In the genomic region with DNA sequence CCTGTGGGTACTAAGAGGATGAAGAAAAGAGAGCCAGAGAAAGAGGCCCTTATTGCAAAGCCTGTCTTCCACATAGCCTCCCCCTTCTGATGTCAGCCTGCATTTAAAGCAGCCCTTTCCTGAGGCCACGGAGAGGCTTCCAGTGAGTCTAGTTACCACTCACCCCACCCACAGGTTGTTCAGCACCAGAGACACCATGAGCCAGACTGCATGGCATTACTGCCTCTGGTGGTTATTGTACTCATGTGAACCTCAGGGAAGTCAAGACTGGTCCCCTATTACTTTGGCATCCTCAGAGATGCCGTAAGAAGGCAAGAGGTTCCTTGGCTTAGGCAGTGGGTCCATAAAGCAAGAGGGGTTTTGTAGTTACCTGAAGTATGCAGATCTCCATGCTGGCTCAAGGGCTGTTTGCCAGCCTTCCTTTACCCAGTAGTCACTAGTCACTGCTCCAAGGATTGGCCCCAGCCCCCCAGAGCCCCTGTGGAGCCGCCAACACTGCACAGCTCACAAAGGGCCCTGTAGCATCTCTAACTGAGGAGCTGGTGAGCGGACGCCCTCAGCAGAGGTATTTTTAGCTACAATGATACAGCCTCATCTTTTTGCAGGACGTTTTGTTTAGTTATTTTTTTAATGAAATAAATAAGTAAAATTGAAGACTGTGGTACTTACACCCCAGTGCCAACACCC, we compare ENCODE assay signal across 1 cellular context.
TF ChIP-seq lines count a peak whose summit lies in the region.

No MANE protein-coding gene starts in this region.

TF ChIP-seq in GM23338, 12 proteins besides CTCF, POLR2A, EP300 and RAD21:
- TF ChIP-seq, protein P1, sequence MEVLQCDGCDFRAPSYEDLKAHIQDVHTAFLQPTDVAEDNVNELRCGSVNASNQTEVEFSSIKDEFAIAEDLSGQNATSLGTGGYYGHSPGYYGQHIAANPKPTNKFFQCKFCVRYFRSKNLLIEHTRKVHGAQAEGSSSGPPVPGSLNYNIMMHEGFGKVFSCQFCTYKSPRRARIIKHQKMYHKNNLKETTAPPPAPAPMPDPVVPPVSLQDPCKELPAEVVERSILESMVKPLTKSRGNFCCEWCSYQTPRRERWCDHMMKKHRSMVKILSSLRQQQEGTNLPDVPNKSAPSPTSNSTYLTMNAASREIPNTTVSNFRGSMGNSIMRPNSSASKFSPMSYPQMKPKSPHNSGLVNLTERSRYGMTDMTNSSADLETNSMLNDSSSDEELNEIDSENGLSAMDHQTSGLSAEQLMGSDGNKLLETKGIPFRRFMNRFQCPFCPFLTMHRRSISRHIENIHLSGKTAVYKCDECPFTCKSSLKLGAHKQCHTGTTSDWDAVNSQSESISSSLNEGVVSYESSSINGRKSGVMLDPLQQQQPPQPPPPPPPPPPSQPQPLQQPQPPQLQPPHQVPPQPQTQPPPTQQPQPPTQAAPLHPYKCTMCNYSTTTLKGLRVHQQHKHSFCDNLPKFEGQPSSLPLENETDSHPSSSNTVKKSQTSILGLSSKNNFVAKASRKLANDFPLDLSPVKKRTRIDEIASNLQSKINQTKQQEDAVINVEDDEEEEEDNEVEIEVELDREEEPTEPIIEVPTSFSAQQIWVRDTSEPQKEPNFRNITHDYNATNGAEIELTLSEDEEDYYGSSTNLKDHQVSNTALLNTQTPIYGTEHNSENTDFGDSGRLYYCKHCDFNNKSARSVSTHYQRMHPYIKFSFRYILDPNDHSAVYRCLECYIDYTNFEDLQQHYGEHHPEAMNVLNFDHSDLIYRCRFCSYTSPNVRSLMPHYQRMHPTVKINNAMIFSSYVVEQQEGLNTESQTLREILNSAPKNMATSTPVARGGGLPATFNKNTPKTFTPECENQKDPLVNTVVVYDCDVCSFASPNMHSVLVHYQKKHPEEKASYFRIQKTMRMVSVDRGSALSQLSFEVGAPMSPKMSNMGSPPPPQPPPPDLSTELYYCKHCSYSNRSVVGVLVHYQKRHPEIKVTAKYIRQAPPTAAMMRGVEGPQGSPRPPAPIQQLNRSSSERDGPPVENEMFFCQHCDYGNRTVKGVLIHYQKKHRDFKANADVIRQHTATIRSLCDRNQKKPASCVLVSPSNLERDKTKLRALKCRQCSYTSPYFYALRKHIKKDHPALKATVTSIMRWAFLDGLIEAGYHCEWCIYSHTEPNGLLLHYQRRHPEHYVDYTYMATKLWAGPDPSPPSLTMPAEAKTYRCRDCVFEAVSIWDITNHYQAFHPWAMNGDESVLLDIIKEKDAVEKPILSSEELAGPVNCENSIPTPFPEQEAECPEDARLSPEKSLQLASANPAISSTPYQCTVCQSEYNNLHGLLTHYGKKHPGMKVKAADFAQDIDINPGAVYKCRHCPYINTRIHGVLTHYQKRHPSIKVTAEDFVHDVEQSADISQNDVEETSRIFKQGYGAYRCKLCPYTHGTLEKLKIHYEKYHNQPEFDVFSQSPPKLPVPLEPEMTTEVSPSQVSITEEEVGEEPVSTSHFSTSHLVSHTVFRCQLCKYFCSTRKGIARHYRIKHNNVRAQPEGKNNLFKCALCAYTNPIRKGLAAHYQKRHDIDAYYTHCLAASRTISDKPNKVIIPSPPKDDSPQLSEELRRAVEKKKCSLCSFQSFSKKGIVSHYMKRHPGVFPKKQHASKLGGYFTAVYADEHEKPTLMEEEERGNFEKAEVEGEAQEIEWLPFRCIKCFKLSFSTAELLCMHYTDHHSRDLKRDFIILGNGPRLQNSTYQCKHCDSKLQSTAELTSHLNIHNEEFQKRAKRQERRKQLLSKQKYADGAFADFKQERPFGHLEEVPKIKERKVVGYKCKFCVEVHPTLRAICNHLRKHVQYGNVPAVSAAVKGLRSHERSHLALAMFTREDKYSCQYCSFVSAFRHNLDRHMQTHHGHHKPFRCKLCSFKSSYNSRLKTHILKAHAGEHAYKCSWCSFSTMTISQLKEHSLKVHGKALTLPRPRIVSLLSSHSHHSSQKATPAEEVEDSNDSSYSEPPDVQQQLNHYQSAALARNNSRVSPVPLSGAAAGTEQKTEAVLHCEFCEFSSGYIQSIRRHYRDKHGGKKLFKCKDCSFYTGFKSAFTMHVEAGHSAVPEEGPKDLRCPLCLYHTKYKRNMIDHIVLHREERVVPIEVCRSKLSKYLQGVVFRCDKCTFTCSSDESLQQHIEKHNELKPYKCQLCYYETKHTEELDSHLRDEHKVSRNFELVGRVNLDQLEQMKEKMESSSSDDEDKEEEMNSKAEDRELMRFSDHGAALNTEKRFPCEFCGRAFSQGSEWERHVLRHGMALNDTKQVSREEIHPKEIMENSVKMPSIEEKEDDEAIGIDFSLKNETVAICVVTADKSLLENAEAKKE (CRISPR knock-in tag; IDR thresholded peaks at IDR 0.05), result no peak
- TF ChIP-seq POLR2AphosphoS5 (IDR thresholded peaks at IDR 0.05; ENCODE audit: low read depth) (no peak), ZNF331 (CRISPR knock-in tag; IDR thresholded peaks at IDR 0.05; ENCODE audit: low read depth) (no peak), NANOG (IDR thresholded peaks at IDR 0.05; ENCODE audit: borderline replicate concordance) (no peak), EZH2 (IDR thresholded peaks at IDR 0.05; ENCODE audit: low read depth, unreplicated experiment) (no peak), JUNB (IDR thresholded peaks at IDR 0.05; ENCODE audit: unreplicated experiment) (no peak), EZH2phosphoT487 (IDR thresholded peaks at IDR 0.05; ENCODE audit: unreplicated experiment) (no peak), STAT1 (IDR thresholded peaks at IDR 0.05; ENCODE audit: unreplicated experiment) (no peak), ZNF114 (CRISPR knock-in tag; IDR thresholded peaks at IDR 0.05) (no peak)
